ENCODE assay signal across 9 cellular contexts in genomic region chr12:23455283-23455682, GRCh38.
"Had no signal": no experiment of that assay in that cellular context is flagged by ENCODE, and none has a peak within 500 bp of the region (broad histone marks: within the 10 kb centered on the region; RNA-seq: fewer than 3 reads in every experiment).

No MANE protein-coding gene starts in this region.

- H3K4me1 Mint-ChIP-seq: H9 had no signal

- H3K9ac ChIP-seq: GM23248, KMS-11 had no signal

- H3K27ac Mint-ChIP-seq: H9 had no signal

- H3K4me3 ChIP-seq: GM23248 had no signal

- H2AFZ ChIP-seq: GM23248 had no signal

- H3K4me2 ChIP-seq: KMS-11 had no signal

- H3K9me3 Mint-ChIP-seq: H9 had no signal

- FAIRE-seq: H54 had no signal

- H3K4me3 Mint-ChIP-seq: H9 had no signal

- DNase-seq: GM23248, GOT3, H9, HCEC 1CT, IMR-90, KBM-7 had no signal

- H3K27ac ChIP-seq: GM23248, HL-60, KMS-11 had no signal
